ENCODE assay signal across 15 cellular contexts in the genomic region with DNA sequence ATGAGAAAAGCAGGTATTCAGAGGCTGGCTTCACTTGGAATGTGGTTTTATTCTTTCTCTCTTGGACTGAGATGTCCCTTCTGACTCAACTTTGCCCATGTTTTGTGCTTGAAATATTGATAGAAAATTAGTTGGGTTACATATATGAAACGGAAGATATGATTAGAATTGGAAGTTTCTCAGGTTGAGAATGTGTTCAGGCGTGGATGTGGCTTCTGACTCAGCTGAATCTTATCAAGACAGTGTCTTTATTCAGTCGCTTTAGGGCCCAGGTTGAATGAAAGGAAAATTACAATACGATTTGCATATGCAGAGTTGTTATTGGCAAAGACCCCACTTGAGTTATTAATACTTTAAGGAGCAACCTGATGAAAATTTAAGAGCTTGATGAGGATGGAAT.
A peak's percentile ranks its signal among the peaks of the same experiment; 100 is the strongest.
DNase-seq lines count a peak whose midpoint lies in the region; ATAC-seq and TF ChIP-seq lines count a peak whose summit lies in the region.
"Had no signal": no experiment of that assay in that cellular context is flagged by ENCODE, and none has a peak within 500 bp of the region (broad histone marks: within the 10 kb centered on the region; RNA-seq: fewer than 3 reads in every experiment).

No MANE protein-coding gene starts in this region.

- no peaks in the 10 kb centered on the region for H3K27me3 ChIP-seq in hepatocyte
- H3K27me3 ChIP-seq: testis had no signal

- H3K4me2 ChIP-seq in hepatocyte, result no peak overlapping the region

- H3K27ac ChIP-seq in hepatocyte, result no peak overlapping the region
- H3K27ac ChIP-seq: testis had no signal

- H3K79me2 ChIP-seq in hepatocyte, result no peaks in the 10 kb centered on the region

- H3K9me3 ChIP-seq in hepatocyte (ENCODE audit: low read depth), result no peaks in the 10 kb centered on the region
- H3K9me3 ChIP-seq: testis had no signal

- no peak overlapping the region for H2AFZ ChIP-seq in hepatocyte

- H3K4me1 ChIP-seq in hepatocyte (ENCODE audit: insufficient read depth), result no peaks in the 10 kb centered on the region
- H3K4me1 ChIP-seq: testis had no signal

- peak; percentile 43 to 53 for DNase-seq in NCI-H526 (lab: John Stamatoyannopoulos, UW)
- DNase-seq in GOT3 (lab: John Stamatoyannopoulos, UW), result no peak
- no peak for DNase-seq in stimulated activated CD4-positive, alpha-beta T cell treated with anti-CD3 and anti-CD28 coated beads, Interleukin-2, amount 100 ng/mL, for 48 hours
- DNase-seq in hepatocyte (ENCODE audit: low spot score), result no peak
- no peak for DNase-seq in inferior parietal cortex (ENCODE audit: extremely low spot score)
- DNase-seq: activated CD4-positive, alpha-beta T cell treated with anti-CD3 and anti-CD28 coated beads for 4 hours; activated T-cell treated with anti-CD3 and anti-CD28 coated beads, Interleukin-2, amount 50 U/mL, for 1 hour; GDM1; left colon; NCI-H2029; NCI-H748 treated with DMSO at 0.1 percent for 48 hours; testis had no signal

- no peak overlapping the region for H3K4me3 ChIP-seq in hepatocyte
- H3K4me3 ChIP-seq: testis had no signal

- no peaks in the 10 kb centered on the region for H3K9me2 ChIP-seq in hepatocyte (replicated peaks; ENCODE audit: insufficient read depth)

- 81% methylated on average over 4 of the region's 4 CpGs for WGBS in hepatocyte (ENCODE audit: low lambda C conversion rate, missing lambda C conversion rate)

- TF ChIP-seq CTCF in hepatocyte (IDR thresholded peaks at IDR 0.05; ENCODE audit: poor library complexity), result no peak

- no peaks in the 10 kb centered on the region for H4K20me1 ChIP-seq in hepatocyte (ENCODE audit: insufficient read depth, poor library complexity, severe bottlenecking)

- peak; percentile 28 for ATAC-seq in GM18498 (IDR thresholded peaks at IDR 0.05; ENCODE audit: unreplicated experiment)
- peak; percentile 30 for ATAC-seq in GM21390 (IDR thresholded peaks at IDR 0.05; ENCODE audit: unreplicated experiment)
- peak; percentile 29 for ATAC-seq in HG02938 (IDR thresholded peaks at IDR 0.05; ENCODE audit: unreplicated experiment)
- ATAC-seq: left colon had no signal

- no peaks in the 10 kb centered on the region for H3K36me3 ChIP-seq in hepatocyte (replicated peaks; ENCODE audit: insufficient read depth, low read depth)

Comparison
In these comparisons a context has a peak if more than half of its experiments do, and no peak if none do; other contexts are left out.
1. DNase-seq: peak in NCI-H526 (2 of 2); none in GOT3 (single experiment), stimulated activated CD4-positive, alpha-beta T cell treated with anti-CD3 and anti-CD28 coated beads, Interleukin-2, amount 100 ng/mL, for 48 hours (0 of 2), hepatocyte (single experiment) and inferior parietal cortex (single experiment).
2. Peak in every context shown above with its lines, with median percentiles within 50 percentile points of each other: ATAC-seq.